In genomic region chr2:225378984-225379383, GRCh38 we compare ENCODE assay signal across 30 cellular contexts. TPM values are rescaled to one million over a fixed set of nuclear protein-coding genes. Genes with fewer than 3 reads are reported as not detected.
"Had no signal": no experiment of that assay in that cellular context is flagged by ENCODE, and none has a peak within 500 bp of the region (broad histone marks: within the 10 kb centered on the region; RNA-seq: fewer than 3 reads in every experiment).

No MANE protein-coding gene starts in this region.

- H3K9me3 Mint-ChIP-seq: natural killer cell treated with Interleukin-12 subunit alpha and Interleukin-12 subunit beta and Interleukin-15 and Interleukin-18, amount 100 ng/mL, for 72 hours had no signal

- H3K4me1 Mint-ChIP-seq: stimulated activated naive B cell treated with anti-CD40 and anti-IgM and Interleukin-4, amounts not matched to agents 10 μg/mL and 1 μg/mL and 100 μg/mL, for 72 hours had no signal

- H3K9me3 ChIP-seq: left ventricle myocardium inferior, mucosa of descending colon, ovary, right atrium auricular region, right lobe of liver, stomach, testis, thyroid gland, transverse colon, upper lobe of left lung, vagina had no signal

- H3K4me3 Mint-ChIP-seq: naive thymus-derived CD4-positive, alpha-beta T cell; natural killer cell treated with Interleukin-12 subunit alpha and Interleukin-12 subunit beta and Interleukin-15 and Interleukin-18, amount 100 ng/mL, for 72 hours; stimulated activated naive B cell treated with anti-CD40 and anti-IgM and Interleukin-4, amounts not matched to agents 10 μg/mL and 1 μg/mL and 100 μg/mL, for 72 hours had no signal

- H3K27me3 ChIP-seq: ovary, right atrium auricular region, right lobe of liver, stomach, testis, thyroid gland, transverse colon, upper lobe of left lung, vagina had no signal

- FAIRE-seq: islet of Langerhans had no signal

- H3K36me3 ChIP-seq: left ventricle myocardium inferior, ovary, right atrium auricular region, right lobe of liver, stomach, thyroid gland, transverse colon, upper lobe of left lung, vagina had no signal

- H3K4me1 ChIP-seq: left ventricle myocardium inferior, right atrium auricular region, right lobe of liver, stomach, testis, thyroid gland, transverse colon, upper lobe of left lung, vagina had no signal

- H3K27ac ChIP-seq: left ventricle myocardium inferior, ovary, right atrium auricular region, right lobe of liver, stomach, testis, thyroid gland, transverse colon, upper lobe of left lung, vagina had no signal

- H3K36me3 Mint-ChIP-seq: naive thymus-derived CD4-positive, alpha-beta T cell; natural killer cell treated with Interleukin-12 subunit alpha and Interleukin-12 subunit beta and Interleukin-15 and Interleukin-18, amount 100 ng/mL, for 72 hours; stimulated activated naive B cell treated with anti-CD40 and anti-IgM and Interleukin-4, amounts not matched to agents 10 μg/mL and 1 μg/mL and 100 μg/mL, for 72 hours had no signal

- H3K27me3 Mint-ChIP-seq: stimulated activated naive B cell treated with anti-CD40 and anti-IgM and Interleukin-4, amounts not matched to agents 10 μg/mL and 1 μg/mL and 100 μg/mL, for 72 hours had no signal

- DNase-seq: hippocampal formation; left ventricle myocardium inferior; midbrain; mucosa of descending colon; naive thymus-derived CD4-positive, alpha-beta T cell; ovary; right lobe of liver; stimulated activated CD4-positive, alpha-beta T cell treated with anti-CD3 and anti-CD28 coated beads, Interleukin-12 subunit alpha, Interleukin-12 subunit beta, amount 100 ng/mL, for 4 hours; stimulated activated CD4-positive, alpha-beta T cell treated with anti-CD3 and anti-CD28 coated beads, Interleukin-15, amount 100 ng/mL, for 24 hours; stimulated activated CD4-positive, alpha-beta T cell treated with anti-CD3 and anti-CD28 coated beads, Interleukin-2, amount 100 ng/mL, for 24 hours; stimulated activated CD4-positive, alpha-beta T cell treated with anti-CD3 and anti-CD28 coated beads, Interleukin-4, amount 100 ng/mL, for 1 hour; stimulated activated naive B cell treated with anti-CD40 and anti-IgM and Interleukin-4, amounts not matched to agents 10 μg/mL and 1 μg/mL and 100 μg/mL, for 72 hours; stimulated activated naive CD8-positive, alpha-beta T cell treated with anti-CD3 and anti-CD28 coated beads, Interleukin-15, Interleukin-2, amounts not matched to agents 100 U/mL and 50 U/mL, for 24 hours; stomach; testis; thyroid gland; transverse colon; upper lobe of left lung had no signal

- H3K4me3 ChIP-seq: left ventricle myocardium inferior, lung, mucosa of descending colon, ovary, right atrium auricular region, right lobe of liver, stomach, testis, thyroid gland, transverse colon, upper lobe of left lung, vagina had no signal

- ATAC-seq: mucosa of descending colon; naive thymus-derived CD4-positive, alpha-beta T cell; natural killer cell treated with Interleukin-12 subunit alpha and Interleukin-12 subunit beta and Interleukin-15 and Interleukin-18, amount 100 ng/mL, for 72 hours; right lobe of liver; stimulated activated naive B cell treated with anti-CD40 and anti-IgM and Interleukin-4, amounts not matched to agents 10 μg/mL and 1 μg/mL and 100 μg/mL, for 72 hours; stimulated activated naive CD8-positive, alpha-beta T cell treated with anti-CD3 and anti-CD28 coated beads, Interleukin-15, Interleukin-2, amounts not matched to agents 100 U/mL and 50 U/mL, for 24 hours had no signal

- H3K27ac Mint-ChIP-seq: naive thymus-derived CD4-positive, alpha-beta T cell; natural killer cell treated with Interleukin-12 subunit alpha and Interleukin-12 subunit beta and Interleukin-15 and Interleukin-18, amount 100 ng/mL, for 72 hours; progenitor cell of endocrine pancreas; stimulated activated naive B cell treated with anti-CD40 and anti-IgM and Interleukin-4, amounts not matched to agents 10 μg/mL and 1 μg/mL and 100 μg/mL, for 72 hours had no signal

RNA-seq across cellular contexts. Expression of gene NYAP2, which starts 20.5 kb away (rescaled TPM):
- total RNA-seq: kidney epithelial cell; left ventricle myocardium inferior; lower leg skin; mesenteric fat pad; natural killer cell treated with Interleukin-12 subunit alpha and Interleukin-12 subunit beta and Interleukin-15 and Interleukin-18, amount 100 ng/mL, for 72 hours; omental fat pad; pulmonary artery endothelial cell; renal cortical epithelial cell; right atrium auricular region; right lobe of liver; thyroid gland had no signal
- polyA plus RNA-seq: naive thymus-derived CD4-positive, alpha-beta T cell had no signal
